Comparison of ENCODE assay signal across 9 cellular contexts in the genomic region with DNA sequence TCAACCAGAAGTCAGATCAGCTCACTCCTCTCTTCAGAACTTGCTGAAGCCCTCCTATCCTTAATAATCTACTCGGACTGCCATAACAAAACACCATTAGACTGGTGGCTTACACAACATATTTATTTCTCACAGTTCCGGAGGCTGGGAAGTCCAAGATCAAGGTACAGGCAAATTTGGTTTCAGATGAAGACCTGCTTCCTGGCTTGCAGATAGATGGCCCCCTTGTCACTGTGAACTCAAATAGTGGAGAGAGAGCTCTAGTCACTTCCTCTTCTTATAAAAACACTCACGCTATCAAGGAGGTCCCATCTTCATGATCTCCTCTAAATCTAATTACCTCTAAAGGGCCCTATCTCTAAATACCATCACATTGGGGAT.
DNase-seq lines count a peak whose midpoint lies in the region; ATAC-seq, FAIRE-seq and TF ChIP-seq lines count a peak whose summit lies in the region.
"Had no signal": no experiment of that assay in that cellular context is flagged by ENCODE, and none has a peak within 500 bp of the region (broad histone marks: within the 10 kb centered on the region; RNA-seq: fewer than 3 reads in every experiment).

No MANE protein-coding gene starts in this region.

- H3F3A ChIP-seq in GM23248 (ENCODE audit: insufficient read depth) = no peaks in the 10 kb centered on the region

- TF ChIP-seq POLR2A in H54 (IDR thresholded peaks at IDR 0.05; ENCODE audit: low read depth, low read length) = no peak

- POLR2A ChIA-PET in GM10248 (lab: Yijun Ruan, JAX) = no interaction called here

- H4K20me1 ChIP-seq in GM23248 (ENCODE audit: insufficient read depth) = peaks cover 5% of the 10 kb centered on the region; the same call in 1 of the 2 replicates

- WGBS in GM23248 (ENCODE audit: low coverage in 1 of 2, low lambda C conversion rate in 2 of 2, missing lambda C conversion rate in 2 of 2), 2 experiments = 98 to 99% methylated on average over 3 of the region's 3 CpGs

- TF ChIP-seq CTCF in GM10248 (IDR thresholded peaks at IDR 0.05; ENCODE audit: control extremely low read depth, extremely low read depth, low read depth, missing control alignments) = peak; percentile 45

- H3K27me3 ChIP-seq in effector memory CD4-positive, alpha-beta T cell (replicated peaks; ENCODE audit: control insufficient read depth, insufficient read depth, low read length, poor library complexity, severe bottlenecking) = no peaks in the 10 kb centered on the region
- no peaks in the 10 kb centered on the region for H3K27me3 ChIP-seq in GM23248 (replicated peaks; ENCODE audit: insufficient read depth)

- H3K4me2 ChIP-seq in GM23248 (ENCODE audit: unreplicated experiment) = no peak overlapping the region

- no peak for FAIRE-seq in H54 (lab: Jason Lieb, UNC)
- FAIRE-seq: endothelial cell of umbilical vein had no signal

- peak; percentile 24 for DNase-seq in GM10248 (ENCODE audit: extremely low spot score)
- peak; percentile 74 to 75 for DNase-seq in Kasumi-1 (lab: John Stamatoyannopoulos, UW)
- no peak for DNase-seq in effector memory CD4-positive, alpha-beta T cell
- no peak for DNase-seq in H54 (ENCODE audit: insufficient read length, low spot score)
- DNase-seq in NCI-H82 (lab: John Stamatoyannopoulos, UW) = no peak
- DNase-seq in GM23248 = no peak
- DNase-seq in NCI-H146 treated with DMSO at 0.1 percent for 48 hours (lab: John Stamatoyannopoulos, UW; ENCODE audit: unreplicated experiment) = no peak

- in situ Hi-C loops in GM23248 (cut with MboI) = no loop called here

- CTCF ChIA-PET in GM10248 (lab: Yijun Ruan, JAX) = interaction anchor here (0.7 to 1.6 kb wide), 9 partner anchors 9 to 435 kb away, joined by 3 to 5 read pairs (median 3); no protein-coding TSS in a partner anchor

- peaks cover 23% of the 10 kb centered on the region for H3K4me1 ChIP-seq in effector memory CD4-positive, alpha-beta T cell (ENCODE audit: control insufficient read depth, insufficient read depth, low read length, poor library complexity, severe bottlenecking)
- H3K4me1 ChIP-seq in GM23248 (ENCODE audit: insufficient read depth) = peaks cover 25% of the 10 kb centered on the region

- H3K9me2 ChIP-seq in GM23248 (ENCODE audit: insufficient read depth) = no peaks in the 10 kb centered on the region

- H3K4me3 ChIP-seq in effector memory CD4-positive, alpha-beta T cell (ENCODE audit: insufficient read depth, low read depth, low read length, poor library complexity, severe bottlenecking) = peak overlapping the region; percentile 1
- no peak overlapping the region for H3K4me3 ChIP-seq in GM23248

- H3K27ac ChIP-seq in effector memory CD4-positive, alpha-beta T cell (ENCODE audit: insufficient read depth, low read length, poor library complexity, severe bottlenecking) = peak overlapping the region; percentile 8
- H3K27ac ChIP-seq in GM23248 = no peak overlapping the region

- H3K9me3 ChIP-seq in effector memory CD4-positive, alpha-beta T cell (ENCODE audit: control insufficient read depth, low read length) = no peaks in the 10 kb centered on the region
- H3K9me3 ChIP-seq in GM23248 (ENCODE audit: low read depth) = no peaks in the 10 kb centered on the region

- no peak overlapping the region for H3K9ac ChIP-seq in GM23248

- H3K36me3 ChIP-seq in effector memory CD4-positive, alpha-beta T cell (ENCODE audit: control insufficient read depth, insufficient read depth, low read length) = no peaks in the 10 kb centered on the region
- H3K36me3 ChIP-seq in GM23248 (ENCODE audit: low read depth) = no peaks in the 10 kb centered on the region

- H3K79me2 ChIP-seq in GM23248 (ENCODE audit: insufficient read depth) = peaks cover 97% of the 10 kb centered on the region

- peak; percentile 39 for ATAC-seq in GM21447 (IDR thresholded peaks at IDR 0.05; ENCODE audit: unreplicated experiment)

- H2AFZ ChIP-seq in GM23248 = no peak overlapping the region

Comparison
In these comparisons a context has a peak if more than half of its experiments do, and no peak if none do; other contexts are left out.
1. DNase-seq: peak in GM10248 (single experiment) and Kasumi-1 (2 of 2); none in effector memory CD4-positive, alpha-beta T cell (0 of 3), H54 (single experiment), NCI-H82 (single experiment), GM23248 (single experiment) and NCI-H146 treated with DMSO at 0.1 percent for 48 hours (single experiment).